Comparison of ENCODE assay signal across 1 cellular context in the genomic region with DNA sequence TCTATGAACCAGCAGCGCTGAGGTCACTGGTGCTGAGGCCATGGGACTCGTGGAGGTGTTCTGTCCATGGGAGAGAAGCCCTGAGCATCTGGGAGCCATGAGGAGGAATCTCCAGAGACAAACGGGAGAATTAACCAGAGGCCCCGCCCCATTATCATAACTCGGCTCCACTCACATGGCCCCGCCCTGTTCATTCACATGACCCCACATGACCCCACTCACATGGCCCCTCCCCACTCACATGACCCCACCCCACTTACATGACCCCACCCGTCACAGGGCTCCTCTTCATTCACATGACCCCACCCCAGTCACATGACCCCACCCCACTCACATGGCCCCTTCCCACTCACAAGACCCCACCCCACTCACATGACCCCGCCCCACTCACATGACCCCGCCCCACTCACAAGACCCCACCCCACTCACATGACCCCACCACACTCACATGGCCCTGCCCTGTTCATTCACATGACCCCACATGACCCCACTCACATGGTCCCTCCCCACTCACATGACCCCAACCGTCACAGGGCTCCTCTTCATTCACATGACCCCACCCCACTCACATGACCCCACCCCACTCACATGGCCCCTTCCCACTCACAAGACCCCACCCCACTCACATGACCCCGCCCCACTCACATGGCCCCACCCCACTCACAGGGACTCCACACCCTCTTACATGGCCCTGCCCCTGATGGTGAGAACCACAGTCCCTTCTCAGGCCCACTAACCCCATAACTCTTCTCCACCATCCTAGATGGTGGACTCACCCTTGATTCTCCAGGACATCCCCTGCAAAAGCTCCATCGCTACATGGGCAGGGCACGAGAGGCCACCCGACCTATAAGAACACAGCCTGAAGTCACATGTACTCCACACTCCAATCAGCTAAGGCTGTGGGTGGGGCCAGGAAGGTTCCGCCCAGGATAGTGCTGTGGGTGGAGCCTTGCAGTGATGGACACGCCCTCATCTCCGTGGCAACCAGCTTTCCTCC.
TF ChIP-seq lines count a peak whose summit lies in the region.

No MANE protein-coding gene starts in this region.

TF ChIP-seq in H1, 55 proteins besides CTCF, POLR2A, EP300 and RAD21 (continued from another document):
- TF ChIP-seq USF2 (IDR thresholded peaks at IDR 0.05; ENCODE audit: low read length) = 0 out of 2 replicates have a peak, but pooled peaks have one; percentile 37
